8 cellular contexts compared by ENCODE assay signal in genomic region chr3:129829640-129830039, GRCh38.
DNase-seq lines count a peak whose midpoint lies in the region; ATAC-seq, FAIRE-seq and TF ChIP-seq lines count a peak whose summit lies in the region.

No MANE protein-coding gene starts in this region.

- H3K4ac ChIP-seq in mesendoderm (ENCODE audit: low read depth, low read length): no peak overlapping the region

- H3K9ac ChIP-seq in SU-DHL-6 (ENCODE audit: low read length) (no peak overlapping the region), mesendoderm (ENCODE audit: low read length) (no peak overlapping the region)

- H3K27ac ChIP-seq in SU-DHL-6 (ENCODE audit: low read depth, low read length) (no peak overlapping the region), mesendoderm (ENCODE audit: low read depth, low read length) (no peak overlapping the region), vagina (no peak overlapping the region)

- H3K4me3 ChIP-seq in SU-DHL-6 (ENCODE audit: insufficient read depth, low read length, poor library complexity, severe bottlenecking) (no peak overlapping the region), mesendoderm (ENCODE audit: low read length) (no peak overlapping the region), vagina (no peak overlapping the region)

- H3K36me3 ChIP-seq in SU-DHL-6 (ENCODE audit: low read length): 0 out of 2 replicates have a peak, but pooled peaks cover 4% of the 10 kb centered on the region
- no peaks in the 10 kb centered on the region for H3K36me3 ChIP-seq in mesendoderm (ENCODE audit: control insufficient read depth, insufficient read depth, low read length)
- peaks cover 0 to 6% of the 10 kb centered on the region in 2 donors for H3K36me3 ChIP-seq in vagina

- H3K18ac ChIP-seq in mesendoderm (ENCODE audit: low read length): no peak overlapping the region

- peak; percentile 23 for TF ChIP-seq CTCF in SU-DHL-6 (IDR thresholded peaks at IDR 0.05; ENCODE audit: insufficient read depth, low read length, poor library complexity, severe bottlenecking)
- TF ChIP-seq CTCF in vagina (IDR thresholded peaks at IDR 0.05): peak in 2 of 3 experiments; percentile 54 to 58

- peak; percentile 91 for FAIRE-seq in endometrium (lab: Jason Lieb, UNC)

- DNase-seq in stimulated activated CD4-positive, alpha-beta T cell treated with anti-CD3 and anti-CD28 coated beads, Interleukin-1b, Interleukin-23, amount 100 ng/mL, for 48 hours: peak; percentile 8
- DNase-seq in stimulated activated CD4-positive, alpha-beta T cell treated with anti-CD3 and anti-CD28 coated beads, Interleukin-12 subunit alpha, Interleukin-12 subunit beta, amount 100 ng/mL, for 4 hours: no peak
- DNase-seq in NCI-H128 (lab: John Stamatoyannopoulos, UW; ENCODE audit: unreplicated experiment): peak; percentile 42
- DNase-seq in mesendoderm: peak; percentile 87
- DNase-seq in vagina (ENCODE audit: extremely low spot score in 2 of 2): no peak

- ATAC-seq in GM19452 (IDR thresholded peaks at IDR 0.05; ENCODE audit: unreplicated experiment): no peak

- H2BK5ac ChIP-seq in mesendoderm (ENCODE audit: low read length): no peak overlapping the region

- no peak overlapping the region for H2BK15ac ChIP-seq in mesendoderm (replicated peaks; ENCODE audit: low read depth)

- no peak for TF ChIP-seq POLR2A in vagina (IDR thresholded peaks at IDR 0.05)

- no peaks in the 10 kb centered on the region for H3K4me1 ChIP-seq in mesendoderm (ENCODE audit: control insufficient read depth, low read depth, low read length)
- H3K4me1 ChIP-seq in vagina: peaks cover 22% of the 10 kb centered on the region

- intact Hi-C loops in vagina (cut with DNase I): loop anchor here (5.0 to 10.0 kb wide), 3 partner anchors 177 to 345 kb away; no protein-coding TSS in a partner anchor

- H2BK120ac ChIP-seq in mesendoderm (ENCODE audit: low read depth, low read length): no peak overlapping the region

- no peak overlapping the region for H4K8ac ChIP-seq in mesendoderm (ENCODE audit: low read depth, low read length)

- H3K23ac ChIP-seq in mesendoderm (ENCODE audit: low read length): no peak overlapping the region

- peaks cover 6% of the 10 kb centered on the region for H3K79me1 ChIP-seq in mesendoderm (ENCODE audit: low read length)

- H3F3A ChIP-seq in SU-DHL-6 (ENCODE audit: insufficient read depth): no peaks in the 10 kb centered on the region

- H2AFZ ChIP-seq in SU-DHL-6 (ENCODE audit: low read depth, low read length, severe bottlenecking): no peak overlapping the region

- H3K9me2 ChIP-seq in SU-DHL-6 (replicated peaks; ENCODE audit: insufficient read depth, low read length): no peaks in the 10 kb centered on the region

- H4K20me1 ChIP-seq in SU-DHL-6 (ENCODE audit: low read depth, low read length): peaks cover 6% of the 10 kb centered on the region; the same call in 1 of the 2 replicates

- H3K79me2 ChIP-seq in SU-DHL-6 (ENCODE audit: insufficient read depth, low read length) (no peaks in the 10 kb centered on the region), mesendoderm (ENCODE audit: control insufficient read depth, insufficient read depth, low read length) (no peaks in the 10 kb centered on the region)

- H3K9me3 ChIP-seq in SU-DHL-6 (ENCODE audit: insufficient read depth, low read length) (no peaks in the 10 kb centered on the region), vagina (no peaks in the 10 kb centered on the region)

- H3K4me2 ChIP-seq in SU-DHL-6 (ENCODE audit: low read depth, low read length, poor library complexity, severe bottlenecking): no peak overlapping the region
- no peak overlapping the region for H3K4me2 ChIP-seq in mesendoderm (ENCODE audit: low read length)

- H3K56ac ChIP-seq in mesendoderm (ENCODE audit: low read length): no peak overlapping the region

- no peak overlapping the region for H4K5ac ChIP-seq in mesendoderm (ENCODE audit: low read length)

- H3K27me3 ChIP-seq in SU-DHL-6 (ENCODE audit: low read length) (no peaks in the 10 kb centered on the region), mesendoderm (ENCODE audit: insufficient read depth, low read length, poor library complexity) (no peaks in the 10 kb centered on the region), vagina (no peaks in the 10 kb centered on the region)

- H2AK5ac ChIP-seq in mesendoderm (ENCODE audit: low read length): no peak overlapping the region

Comparison
In these comparisons a context has a peak if more than half of its experiments do, and no peak if none do; other contexts are left out.
1. DNase-seq: peak in stimulated activated CD4-positive, alpha-beta T cell treated with anti-CD3 and anti-CD28 coated beads, Interleukin-1b, Interleukin-23, amount 100 ng/mL, for 48 hours (single experiment), NCI-H128 (single experiment) and mesendoderm (single experiment); none in stimulated activated CD4-positive, alpha-beta T cell treated with anti-CD3 and anti-CD28 coated beads, Interleukin-12 subunit alpha, Interleukin-12 subunit beta, amount 100 ng/mL, for 4 hours (single experiment) and vagina (0 of 2).